9 cellular contexts compared by ENCODE assay signal in the genomic region with DNA sequence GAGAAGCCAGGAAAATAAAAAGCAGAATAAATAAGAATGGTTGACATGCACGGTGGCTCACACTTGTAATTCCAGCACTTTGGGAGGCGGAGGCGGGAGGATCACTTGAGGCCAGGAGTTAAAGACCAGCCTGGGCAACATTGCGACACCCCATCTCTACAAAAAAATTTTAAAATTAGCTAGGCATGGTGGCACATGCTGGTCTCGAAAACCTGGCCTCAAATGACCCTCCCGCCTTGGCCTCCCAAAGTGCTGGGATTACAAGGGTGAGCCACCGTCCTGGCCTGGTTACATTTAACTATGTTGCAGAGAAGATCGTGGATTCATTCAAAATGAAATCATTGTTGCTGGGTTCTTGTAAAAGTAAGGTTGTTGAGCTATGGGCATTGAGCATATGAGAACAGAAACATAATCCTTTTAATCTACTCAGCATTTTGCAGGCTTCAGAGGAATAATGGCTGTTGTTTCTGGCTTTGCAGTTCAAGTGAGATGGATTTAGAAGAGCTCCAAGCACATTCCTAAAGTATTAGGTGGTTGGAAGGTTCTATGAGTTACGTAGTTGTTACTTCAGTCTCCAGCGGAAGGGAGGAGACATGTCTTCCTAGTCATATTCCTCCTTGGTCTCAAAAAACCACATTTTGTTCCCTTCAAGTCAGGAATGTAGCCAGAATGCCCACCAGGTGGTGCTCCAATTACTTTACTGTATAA. TPM values are rescaled to one million over a fixed set of nuclear protein-coding genes. Genes with fewer than 3 reads are reported as not detected.
A peak's percentile ranks its signal among the peaks of the same experiment; 100 is the strongest.
DNase-seq lines count a peak whose midpoint lies in the region; ATAC-seq, FAIRE-seq and TF ChIP-seq lines count a peak whose summit lies in the region.
"Had no signal": no experiment of that assay in that cellular context is flagged by ENCODE, and none has a peak within 500 bp of the region (broad histone marks: within the 10 kb centered on the region; RNA-seq: fewer than 3 reads in every experiment).

No MANE protein-coding gene starts in this region.

- H3K4me3 ChIP-seq in CD8-positive, alpha-beta T cell (ENCODE audit: low read depth, low read length): no peak overlapping the region
- H3K4me3 ChIP-seq in H7 (ENCODE audit: insufficient read depth, low read depth, low read length) (no peak overlapping the region), Panc1 (ENCODE audit: low read depth in 2 of 2, low read length in 2 of 2) (no peak overlapping the region), K562 (no peak overlapping the region)

- H3K4me1 Mint-ChIP-seq in CD8-positive, alpha-beta T cell (ENCODE audit: low read depth): no peaks in the 10 kb centered on the region
- H3K4me1 Mint-ChIP-seq: activated B cell treated with CpG ODN at 0.5 μM for 24 hours had no signal

- H3K9me3 ChIP-seq in CD8-positive, alpha-beta T cell (ENCODE audit: low read length): no peaks in the 10 kb centered on the region
- no peaks in the 10 kb centered on the region for H3K9me3 ChIP-seq in Panc1 (ENCODE audit: control insufficient read depth, insufficient read depth, low read depth, low read length)
- H3K9me3 ChIP-seq in K562 (replicated peaks; ENCODE audit: control insufficient read depth, insufficient read depth, low read depth, low read length): no peaks in the 10 kb centered on the region

- peak in 5 of 7 experiments; percentile 6 to 41 (median 28) for DNase-seq in CD8-positive, alpha-beta T cell
- DNase-seq in H7 (peak; percentile 57), Panc1 (ENCODE audit: low read depth, low spot score) (peak; percentile 67), K562 (ENCODE audit: extremely low read depth in 1 of 4, low spot score in 3 of 4) (peak; percentile 37 to 69 (median 47)), kidney glomerular epithelial cell (lab: John Stamatoyannopoulos, UW) (peak; percentile 98), OCI-M2 (lab: John Stamatoyannopoulos, UW; ENCODE audit: unreplicated experiment) (no peak)
- peak in 2 of 3 donors; percentile 15 to 18 for DNase-seq in stimulated activated CD4-positive, alpha-beta T cell treated with anti-CD3 and anti-CD28 coated beads, TNF-alpha, amount 100 ng/mL, for 48 hours (ENCODE audit: low read depth in 3 of 3)
- DNase-seq: activated B cell treated with CpG ODN at 0.5 μM for 24 hours had no signal

- in situ Hi-C loops in Panc1 (cut with HindIII; ENCODE audit: low pct_unique_long_range_greater_than_20kb, low sequenced_read_pairs): no loop called here
- in situ Hi-C loops in K562 (cut with MboI): no loop called here

- no peaks in the 10 kb centered on the region for H3K36me3 Mint-ChIP-seq in CD8-positive, alpha-beta T cell

- BruUV-seq in Panc1 (replicated peaks; lab: Mats Ljungman, UMichigan) (no TSS peak), K562 (replicated peaks; lab: Mats Ljungman, UMichigan) (no TSS peak)

- WGBS in K562 (ENCODE audit: insufficient coverage, low coverage, missing lambda C conversion rate): 35% methylated on average over 10 of the region's 10 CpGs

- H3K79me2 ChIP-seq in K562 (ENCODE audit: control insufficient read depth, insufficient read depth, low read length): no peaks in the 10 kb centered on the region

- no peak for TF ChIP-seq EP300 in K562 (IDR thresholded peaks at IDR 0.05; ENCODE audit: low read length)

- peaks cover 5% of the 10 kb centered on the region for H3K27me3 Mint-ChIP-seq in CD8-positive, alpha-beta T cell (ENCODE audit: low read depth)

- H3K4me1 ChIP-seq in CD8-positive, alpha-beta T cell (ENCODE audit: insufficient read depth, low read length): no peaks in the 10 kb centered on the region
- H3K4me1 ChIP-seq in Panc1 (ENCODE audit: control insufficient read depth, insufficient read depth, low read length) (no peaks in the 10 kb centered on the region; the same call in 1 of the 2 replicates), K562 (replicated peaks in 1 of 2; ENCODE audit: control insufficient read depth in 2 of 2, insufficient read depth in 2 of 2, low read length in 2 of 2) (no peaks in the 10 kb centered on the region)

- H3K27ac ChIP-seq in CD8-positive, alpha-beta T cell (ENCODE audit: low read depth, low read length): no peak overlapping the region
- H3K27ac ChIP-seq in Panc1 (ENCODE audit: low read length) (peak overlapping the region; percentile 52; the same call in 1 of the 2 replicates), K562 (ENCODE audit: extremely low read depth, low read depth, low read length) (no peak overlapping the region)

- no peak overlapping the region for H3K4me2 ChIP-seq in K562 (ENCODE audit: insufficient read depth, low read length)

- peak in 1 of 2 experiments; percentile 69; a peak in 2 of 4 replicates for TF ChIP-seq RAD21 in K562 (CRISPR knock-in tag; conservative IDR thresholded peaks at IDR 0.05 in 1 of 2, IDR thresholded peaks at IDR 0.05 in 1 of 2)

- no peak overlapping the region for H3K27ac Mint-ChIP-seq in CD8-positive, alpha-beta T cell
- H3K27ac Mint-ChIP-seq: activated B cell treated with CpG ODN at 0.5 μM for 24 hours had no signal

- ATAC-seq in CD8-positive, alpha-beta T cell: peak; percentile 31
- ATAC-seq in Panc1: peak; percentile 91
- ATAC-seq in K562: peak; percentile 93
- ATAC-seq in GM21423 (IDR thresholded peaks at IDR 0.05; ENCODE audit: unreplicated experiment): no peak

- TF ChIP-seq POLR2A in K562 (conservative IDR thresholded peaks at IDR 0.05): no peak

- CTCF ChIA-PET in CD8-positive, alpha-beta T cell (lab: Charles Lee): interaction anchor here (0.7 to 3.9 kb wide), 7 partner anchors 8 to 366 kb away, joined by 3 to 31 read pairs (median 3); a partner anchor contains a TSS
- CTCF ChIA-PET in Panc1 (lab: Charles Lee): no interaction called here
- CTCF ChIA-PET in K562 (lab: Yijun Ruan, JAX; ENCODE audit: low intra/inter-chr PET ratio): interaction anchor here (0.7 to 1.2 kb wide), 3 partner anchors 49 to 363 kb away, joined by 3 to 4 read pairs (median 3); no protein-coding TSS in a partner anchor

- H3K36me3 ChIP-seq in CD8-positive, alpha-beta T cell (ENCODE audit: insufficient read depth, low read length): no peaks in the 10 kb centered on the region
- H3K36me3 ChIP-seq in H7 (replicated peaks; ENCODE audit: control insufficient read depth, insufficient read depth, low read length) (no peaks in the 10 kb centered on the region), Panc1 (ENCODE audit: control insufficient read depth, insufficient read depth, low read length) (no peaks in the 10 kb centered on the region), K562 (ENCODE audit: control insufficient read depth, insufficient read depth, low read length) (no peaks in the 10 kb centered on the region)

- peak; percentile 56 for TF ChIP-seq CTCF in CD8-positive, alpha-beta T cell (IDR thresholded peaks at IDR 0.05)
- peak; percentile 68; the same call in 1 of the 2 replicates for TF ChIP-seq CTCF in Panc1 (IDR thresholded peaks at IDR 0.05)
- TF ChIP-seq CTCF in K562 (IDR thresholded peaks at IDR 0.05 in 2 of 3, conservative IDR thresholded peaks at IDR 0.05 in 1 of 3; ENCODE audit: insufficient read depth in 2 of 3, low read depth in 1 of 3, low read length in 3 of 3): peak; percentile 47 to 65 (median 62); a peak in 5 of 6 replicates

- H3K9me3 Mint-ChIP-seq in CD8-positive, alpha-beta T cell: no peaks in the 10 kb centered on the region
- H3K9me3 Mint-ChIP-seq: activated B cell treated with CpG ODN at 0.5 μM for 24 hours had no signal

- H2AFZ ChIP-seq in K562 (ENCODE audit: low read depth, low read length): peak overlapping the region; percentile 73

- POLR2A ChIA-PET in CD8-positive, alpha-beta T cell (lab: Charles Lee): no interaction called here
- POLR2A ChIA-PET in Panc1 (lab: Charles Lee) (interaction anchor here (0.6 kb wide), 1 partner anchor 9 kb away, joined by 4 read pairs; no protein-coding TSS in a partner anchor), K562 (lab: Yijun Ruan, JAX) (no interaction called here)

- peak; percentile 83 for FAIRE-seq in K562 (lab: Jason Lieb, UNC)

- intact Hi-C loops in CD8-positive, alpha-beta T cell (cut with DNase I, micrococcal nuclease): loop anchor here (1.0 to 2.0 kb wide), 3 partner anchors 49 to 57 kb away; a partner anchor contains a TSS
- intact Hi-C loops in Panc1 (cut with micrococcal nuclease; ENCODE audit: unreplicated experiment): loop anchor here (1.0 kb wide), 1 partner anchor 49 kb away; no protein-coding TSS in a partner anchor
- intact Hi-C loops in K562 (cut with micrococcal nuclease): loop anchor here (1.0 kb wide), 1 partner anchor 49 kb away; no protein-coding TSS in a partner anchor

- H3K9ac ChIP-seq in K562 (ENCODE audit: insufficient read depth in 1 of 2, low read depth in 2 of 2, low read length in 2 of 2): no peak overlapping the region

- no peaks in the 10 kb centered on the region for H3K27me3 ChIP-seq in CD8-positive, alpha-beta T cell (ENCODE audit: insufficient read depth, low read length)
- H3K27me3 ChIP-seq in H7 (ENCODE audit: control insufficient read depth, insufficient read depth, low read length): no peaks in the 10 kb centered on the region
- H3K27me3 ChIP-seq in Panc1 (ENCODE audit: control insufficient read depth, insufficient read depth, low read length): no peaks in the 10 kb centered on the region
- peaks cover 0 to 2% of the 10 kb centered on the region in 2 experiments; a peak in 1 of 5 replicates for H3K27me3 ChIP-seq in K562 (ENCODE audit: control insufficient read depth in 2 of 2, insufficient read depth in 2 of 2, low read length in 2 of 2)

- no peaks in the 10 kb centered on the region for H3K9me1 ChIP-seq in K562 (ENCODE audit: control insufficient read depth, insufficient read depth, low read length)

- no peak overlapping the region for H3K4me3 Mint-ChIP-seq in CD8-positive, alpha-beta T cell
- H3K4me3 Mint-ChIP-seq: activated B cell treated with CpG ODN at 0.5 μM for 24 hours had no signal

- H4K20me1 ChIP-seq in K562 (replicated peaks; ENCODE audit: control insufficient read depth, insufficient read depth, low read length): no peaks in the 10 kb centered on the region

RNA-seq across cellular contexts. Expression of a gene that starts 45.6 kb away (rescaled TPM):
- total RNA-seq in CD8-positive, alpha-beta T cell: under 1 TPM; 0.08 TPM
- 16.1 and 20.7 TPM in 2 replicates for total RNA-seq in H7 (2014; rRNA removed; shearing (Covaris generic))
- total RNA-seq in Panc1 (2021; ENCODE audit: unreplicated experiment) (25.5 TPM), K562 (2014; rRNA removed) (6.0 and 7.1 TPM in 2 replicates), K562 (2014; rRNA removed; fragmentation: Illumina TruSeq; extraction: Trizol) (15.0 and 16.9 TPM in 2 replicates), K562 (2015; rRNA removed; fragmentation: Illumina TruSeq; extraction: Trizol) (16.4 and 18.0 TPM in 2 replicates), K562 (2021) (9.4 and 10.0 TPM in 2 replicates)
- polyA plus RNA-seq in Panc1 (2012; ENCODE audit: insufficient read length): 11.0 TPM
- total RNA-seq in K562 (2011; cell fraction: chromatin; rRNA removed; ENCODE audit: low replicate concordance): 2.6 and 13.3 TPM in 2 replicates
- total RNA-seq in K562 (2011; cell fraction: nucleolus; rRNA removed): 2.2 and 3.0 TPM in 2 replicates
- 7.0 and 17.6 TPM in 2 replicates for total RNA-seq in K562 (2011; cell fraction: nucleoplasm; rRNA removed)
- polyA plus RNA-seq in K562 (2011; rRNA removed) (9.6 and 14.1 TPM in 2 replicates), K562 (2014; fragmentation: Illumina TruSeq; extraction: Trizol) (10.7 and 14.3 TPM in 2 replicates), K562 (2014; fragmentation: Nextera tagmentation; extraction: Ambion mirVana) (1 to 10 TPM; 3.4 to 3.6 TPM), K562 (2014; rRNA removed) (8.4 and 10.0 TPM in 2 replicates)
- 1.8 and 2.9 TPM in 2 replicates for polyA plus RNA-seq in K562 (2011; cell fraction: cytosol; rRNA removed)
- polyA plus RNA-seq in K562 (2011; cell fraction: nucleus; rRNA removed): 5.1 and 7.7 TPM in 2 replicates
- polyA plus RNA-seq in K562 (2012): 6.7 and 8.7 TPM in 2 replicates
- polyA minus RNA-seq in K562 (2011; rRNA and poly(A)+ RNA removed): 13.2 and 14.3 TPM in 2 replicates
- 3.1 and 3.7 TPM in 2 replicates for polyA minus RNA-seq in K562 (2011; cell fraction: cytosol; rRNA and poly(A)+ RNA removed)
- polyA minus RNA-seq in K562 (2011; cell fraction: nucleus; rRNA and poly(A)+ RNA removed): 5.1 and 5.7 TPM in 2 replicates

RNA-seq across cellular contexts. Expression of a gene that starts 49.7 kb away (rescaled TPM):
- 10 to 100 TPM in 1 of 2 experiments, 1 to 10 TPM in 1; 8.0 to 10.5 TPM for total RNA-seq in CD8-positive, alpha-beta T cell
- 66.1 and 69.2 TPM in 2 replicates for total RNA-seq in H7 (2014; rRNA removed; shearing (Covaris generic))
- 30.7 TPM for total RNA-seq in Panc1 (2021; ENCODE audit: unreplicated experiment)
- 8.0 TPM for polyA plus RNA-seq in Panc1 (2012; ENCODE audit: insufficient read length)
- total RNA-seq in K562 (2011; cell fraction: chromatin; rRNA removed; ENCODE audit: low replicate concordance): 39.8 and 80.0 TPM in 2 replicates
- total RNA-seq in K562 (2011; cell fraction: nucleolus; rRNA removed): 21.3 and 28.4 TPM in 2 replicates
- total RNA-seq in K562 (2011; cell fraction: nucleoplasm; rRNA removed): 52.4 and 71.1 TPM in 2 replicates
- total RNA-seq in K562 (2014; rRNA removed): 23.8 and 31.5 TPM in 2 replicates
- total RNA-seq in K562 (2014; rRNA removed; fragmentation: Illumina TruSeq; extraction: Trizol): 57.5 and 63.7 TPM in 2 replicates
- total RNA-seq in K562 (2015; rRNA removed; fragmentation: Illumina TruSeq; extraction: Trizol): 44.9 and 47.3 TPM in 2 replicates
- 33.4 and 33.6 TPM in 2 replicates for total RNA-seq in K562 (2021)
- polyA plus RNA-seq in K562 (2011; rRNA removed): 24.3 and 37.1 TPM in 2 replicates
- polyA plus RNA-seq in K562 (2011; cell fraction: cytosol; rRNA removed): 10.1 and 13.9 TPM in 2 replicates
- polyA plus RNA-seq in K562 (2011; cell fraction: nucleus; rRNA removed): 6.3 and 10.5 TPM in 2 replicates
- polyA plus RNA-seq in K562 (2012): 21.2 and 22.1 TPM in 2 replicates
- 35.0 and 37.2 TPM in 2 replicates for polyA plus RNA-seq in K562 (2014; fragmentation: Illumina TruSeq; extraction: Trizol)
- polyA plus RNA-seq in K562 (2014; fragmentation: Nextera tagmentation; extraction: Ambion mirVana): 10 to 100 TPM; 19.8 to 20.8 TPM
- polyA plus RNA-seq in K562 (2014; rRNA removed): 26.4 and 27.6 TPM in 2 replicates
- polyA minus RNA-seq in K562 (2011; rRNA and poly(A)+ RNA removed): 58.6 and 64.3 TPM in 2 replicates
- 18.2 and 18.5 TPM in 2 replicates for polyA minus RNA-seq in K562 (2011; cell fraction: cytosol; rRNA and poly(A)+ RNA removed)
- 40.1 and 60.4 TPM in 2 replicates for polyA minus RNA-seq in K562 (2011; cell fraction: nucleus; rRNA and poly(A)+ RNA removed)
